ENCODE assay signal across 1 cellular context in genomic region chr2:85733121-85733960, GRCh38.
TF ChIP-seq lines count a peak whose summit lies in the region.

No MANE protein-coding gene starts in this region.

TF ChIP-seq in A549, 52 proteins besides CTCF, POLR2A, EP300 and RAD21 (continued from another document):
- TF ChIP-seq HES2 (IDR thresholded peaks at IDR 0.05) (no peak), BCL3 (IDR thresholded peaks at IDR 0.05) (no peak), TFCP2L1 (CRISPR knock-in tag; IDR thresholded peaks at IDR 0.05) (no peak), MAZ (IDR thresholded peaks at IDR 0.05; ENCODE audit: borderline replicate concordance, low read depth, low read length) (no peak), ESRRA (IDR thresholded peaks at IDR 0.05; ENCODE audit: borderline replicate concordance, low read length) (no peak), ZNF302 (CRISPR knock-in tag; IDR thresholded peaks at IDR 0.05) (no peak), RFX5 (IDR thresholded peaks at IDR 0.05) (no peak), CHD4 (IDR thresholded peaks at IDR 0.05; ENCODE audit: borderline replicate concordance) (no peak), HOXB5 (CRISPR knock-in tag; IDR thresholded peaks at IDR 0.05) (no peak), FOSL2 (IDR thresholded peaks at IDR 0.05) (no peak), FOSL2 (CRISPR knock-in tag; IDR thresholded peaks at IDR 0.05) (no peak), SMC3 (IDR thresholded peaks at IDR 0.05) (no peak), MYC (IDR thresholded peaks at IDR 0.05; ENCODE audit: borderline replicate concordance, low read length) (no peak), JUNB (IDR thresholded peaks at IDR 0.05) (no peak)
